ENCODE assay signal across 6 cellular contexts in genomic region chr1:120111771-120112170, GRCh38. TPM values are rescaled to one million over a fixed set of nuclear protein-coding genes. Genes with fewer than 3 reads are reported as not detected.
A peak's percentile ranks its signal among the peaks of the same experiment; 100 is the strongest.
DNase-seq lines count a peak whose midpoint lies in the region; ATAC-seq, FAIRE-seq and TF ChIP-seq lines count a peak whose summit lies in the region.
"Not testable (repeated sequence)": the region's sequence is repeated elsewhere in the genome, so short reads cannot be mapped to it uniquely, and the experiment has no call there.

No MANE protein-coding gene starts in this region.

- not testable (repeated sequence) for BruUV-seq in PC-9 (replicated peaks; lab: Mats Ljungman, UMichigan); K562 (replicated peaks; lab: Mats Ljungman, UMichigan); HepG2 (replicated peaks; lab: Mats Ljungman, UMichigan)

- peak overlapping the region; percentile 81 for H3K27ac ChIP-seq in PC-9
- H3K27ac ChIP-seq in RWPE2 (ENCODE audit: poor library complexity, severe bottlenecking); K562 (ENCODE audit: extremely low read depth, low read depth, low read length); HepG2 (ENCODE audit: extremely low read length, insufficient read depth, low read length): not testable (repeated sequence)

- not testable (repeated sequence) for H2AFZ ChIP-seq in PC-9; K562 (ENCODE audit: low read depth, low read length); HepG2 (ENCODE audit: low read length)

- TF ChIP-seq EP300 in K562 (IDR thresholded peaks at IDR 0.05; ENCODE audit: low read length); HepG2 (IDR thresholded peaks at IDR 0.05; ENCODE audit: low read depth in 2 of 2, low read length in 2 of 2); HepG2 (CRISPR knock-in tag; IDR thresholded peaks at IDR 0.05; ENCODE audit: borderline replicate concordance): not testable (repeated sequence)

- H3K4me1 ChIP-seq in PC-9 (replicated peaks; ENCODE audit: insufficient read depth) = peaks cover 28% of the 10 kb centered on the region
- H3K4me1 ChIP-seq in RWPE2 (ENCODE audit: insufficient read depth, poor library complexity, severe bottlenecking); K562 (replicated peaks in 1 of 2; ENCODE audit: control insufficient read depth in 2 of 2, insufficient read depth in 2 of 2, low read length in 2 of 2); HepG2 (ENCODE audit: insufficient read depth, low read length): not testable (repeated sequence)

- DNase-seq in GM12892 (ENCODE audit: insufficient read length); HTR-8/SVneo (ENCODE audit: insufficient read length, low spot score); PC-9; RWPE2 (ENCODE audit: low spot score); K562 (ENCODE audit: extremely low read depth in 1 of 4, low spot score in 3 of 4); HepG2 (ENCODE audit: low spot score): not testable (repeated sequence)

- intact Hi-C loops in PC-9 (cut with micrococcal nuclease; ENCODE audit: unreplicated experiment); K562 (cut with micrococcal nuclease); HepG2 (cut with micrococcal nuclease; ENCODE audit: unreplicated experiment): not testable (repeated sequence)

- POLR2A ChIA-PET in PC-9 (lab: Charles Lee; ENCODE audit: unreplicated experiment); K562 (lab: Yijun Ruan, JAX); HepG2 (lab: Yijun Ruan, JAX): not testable (repeated sequence)

- peak overlapping the region; percentile 67 for H3K4me2 ChIP-seq in PC-9
- not testable (repeated sequence) for H3K4me2 ChIP-seq in K562 (ENCODE audit: insufficient read depth, low read length); HepG2 (ENCODE audit: low read depth, low read length)

- ATAC-seq in RWPE2 (ENCODE audit: low read depth) (peak; percentile 89), K562 (peak; percentile 37; the same call in 1 of the 3 replicates), HepG2 (peak; percentile 93)

- not testable (repeated sequence) for H3K27me3 ChIP-seq in PC-9 (ENCODE audit: insufficient read depth, low read depth); RWPE2 (ENCODE audit: insufficient read depth, poor library complexity, severe bottlenecking); K562 (ENCODE audit: control insufficient read depth in 2 of 2, insufficient read depth in 2 of 2, low read length in 2 of 2); HepG2 (ENCODE audit: control insufficient read depth in 1 of 2, insufficient read depth in 2 of 2, low read length in 2 of 2)

- not testable (repeated sequence) for TF ChIP-seq CTCF in PC-9 (conservative IDR thresholded peaks at IDR 0.05); RWPE2 (IDR thresholded peaks at IDR 0.05; ENCODE audit: poor library complexity, severe bottlenecking); K562 (IDR thresholded peaks at IDR 0.05 in 2 of 3, conservative IDR thresholded peaks at IDR 0.05 in 1 of 3; ENCODE audit: insufficient read depth in 2 of 3, low read depth in 1 of 3, low read length in 3 of 3); HepG2 (CRISPR knock-in tag; IDR thresholded peaks at IDR 0.05)

- not testable (repeated sequence) for H3K79me2 ChIP-seq in PC-9 (ENCODE audit: low read depth); K562 (ENCODE audit: control insufficient read depth, insufficient read depth, low read length); HepG2 (ENCODE audit: insufficient read depth, low read length)

- H3K9me3 ChIP-seq in PC-9 (ENCODE audit: insufficient read depth, low read depth); RWPE2 (ENCODE audit: severe bottlenecking); K562 (replicated peaks; ENCODE audit: control insufficient read depth, insufficient read depth, low read depth, low read length); HepG2 (ENCODE audit: low read length): not testable (repeated sequence)

- TF ChIP-seq RAD21 in K562 (CRISPR knock-in tag; conservative IDR thresholded peaks at IDR 0.05 in 1 of 2, IDR thresholded peaks at IDR 0.05 in 1 of 2); HepG2 (CRISPR knock-in tag; IDR thresholded peaks at IDR 0.05): not testable (repeated sequence)

- in situ Hi-C loops in K562 (cut with MboI); HepG2 (cut with HindIII; ENCODE audit: extremely low pct_ligation_motif_present, low pct_unique_long_range_greater_than_20kb): not testable (repeated sequence)

- H3K9me1 ChIP-seq in K562 (ENCODE audit: control insufficient read depth, insufficient read depth, low read length) = not testable (repeated sequence)

- FAIRE-seq in GM12892 (lab: Jason Lieb, UNC) (peak; percentile 5), HTR-8/SVneo (lab: Jason Lieb, UNC) (peak; percentile 52), HepG2 (lab: Jason Lieb, UNC) (peak; percentile 77)
- not testable (repeated sequence) for FAIRE-seq in K562 (lab: Jason Lieb, UNC)

- not testable (repeated sequence) for H3K9ac ChIP-seq in K562 (ENCODE audit: insufficient read depth in 1 of 2, low read depth in 2 of 2, low read length in 2 of 2); HepG2 (ENCODE audit: insufficient read depth, low read depth, low read length)

- H3K36me3 ChIP-seq in PC-9 (ENCODE audit: low read depth); RWPE2 (ENCODE audit: low read depth); K562 (ENCODE audit: control insufficient read depth, insufficient read depth, low read length); HepG2 (replicated peaks in 1 of 2; ENCODE audit: control insufficient read depth in 1 of 2, insufficient read depth in 2 of 2, low read length in 2 of 2): not testable (repeated sequence)

- TF ChIP-seq POLR2A in GM12892 (IDR thresholded peaks at IDR 0.05; ENCODE audit: low read depth, low read length); K562 (conservative IDR thresholded peaks at IDR 0.05); HepG2 (IDR thresholded peaks at IDR 0.05; ENCODE audit: insufficient read depth in 1 of 2, low read depth in 2 of 2, low read length in 2 of 2): not testable (repeated sequence)

- not testable (repeated sequence) for H3F3A ChIP-seq in PC-9 (ENCODE audit: insufficient read depth, low read depth)

- CTCF ChIA-PET in PC-9 (lab: Charles Lee); K562 (lab: Yijun Ruan, JAX; ENCODE audit: low intra/inter-chr PET ratio); HepG2 (lab: Yijun Ruan, JAX; ENCODE audit: low intra/inter-chr PET ratio, low total read pairs): not testable (repeated sequence)

- H4K20me1 ChIP-seq in PC-9 (ENCODE audit: insufficient read depth); K562 (replicated peaks; ENCODE audit: control insufficient read depth, insufficient read depth, low read length); HepG2 (ENCODE audit: insufficient read depth, low read length): not testable (repeated sequence)

- WGBS in K562 (ENCODE audit: insufficient coverage, low coverage, missing lambda C conversion rate) = no CpG with 5 or more reads among the region's 3 CpGs
- no CpG with 5 or more reads among the region's 3 CpGs for WGBS in HepG2 (ENCODE audit: low lambda C conversion rate)

- H3K4me3 ChIP-seq in PC-9; RWPE2 (ENCODE audit: severe bottlenecking); K562; HepG2 (replicated peaks in 1 of 3; ENCODE audit: insufficient read depth in 1 of 3, low read depth in 2 of 3, low read length in 3 of 3): not testable (repeated sequence)

- not testable (repeated sequence) for H3K9me2 ChIP-seq in PC-9 (ENCODE audit: insufficient read depth)

RNA-seq across cellular contexts. Expression of gene NOTCH2, which starts 42.3 kb away (rescaled TPM):
- 7.8 TPM for polyA plus RNA-seq in GM12892 (2012; ENCODE audit: missing spikeins)
- total RNA-seq in PC-9 (2021) (106 and 120 TPM in 2 replicates), K562 (2014; rRNA removed) (0.50 and 0.98 TPM in 2 replicates), K562 (2014; rRNA removed; fragmentation: Illumina TruSeq; extraction: Trizol) (0.29 and 0.32 TPM in 2 replicates), K562 (2015; rRNA removed; fragmentation: Illumina TruSeq; extraction: Trizol) (0.25 and 0.26 TPM in 2 replicates), K562 (2021) (1.2 and 1.3 TPM in 2 replicates), HepG2 (2016; rRNA removed; fragmentation: Illumina TruSeq; extraction: Trizol) (6.2 and 11.4 TPM in 2 replicates)
- 3.3 and 6.7 TPM in 2 replicates for total RNA-seq in K562 (2011; cell fraction: chromatin; rRNA removed; ENCODE audit: low replicate concordance)
- total RNA-seq in K562 (2011; cell fraction: nucleolus; rRNA removed) = 1.3 and 4.2 TPM in 2 replicates
- total RNA-seq in K562 (2011; cell fraction: nucleoplasm; rRNA removed) = 4.0 and 5.6 TPM in 2 replicates
- polyA plus RNA-seq in K562 (2011; rRNA removed) (0.27 and 0.40 TPM in 2 replicates), K562 (2014; fragmentation: Illumina TruSeq; extraction: Trizol) (0.27 and 0.36 TPM in 2 replicates), K562 (2014; fragmentation: Nextera tagmentation; extraction: Ambion mirVana) (under 1 TPM in 1 of 2 experiments, not detected in 1; 0.04 TPM), K562 (2014; rRNA removed) (0.11 and 0.24 TPM in 2 replicates), HepG2 (2011; rRNA removed) (4.0 and 4.3 TPM in 2 replicates)
- polyA plus RNA-seq in K562 (2011; cell fraction: cytosol; rRNA removed) = 0.18 and 0.83 TPM in 2 replicates
- 0.69 and 2.0 TPM in 2 replicates for polyA plus RNA-seq in K562 (2011; cell fraction: nucleus; rRNA removed)
- 0.26 and 0.52 TPM in 2 replicates for polyA plus RNA-seq in K562 (2012)
- 1.5 and 4.2 TPM in 2 replicates for polyA minus RNA-seq in K562 (2011; rRNA and poly(A)+ RNA removed)
- 0.36 and 2.0 TPM in 2 replicates for polyA minus RNA-seq in K562 (2011; cell fraction: cytosol; rRNA and poly(A)+ RNA removed)
- 1.7 and 2.0 TPM in 2 replicates for polyA minus RNA-seq in K562 (2011; cell fraction: nucleus; rRNA and poly(A)+ RNA removed)
- total RNA-seq in HepG2 (2016; cell fraction: cytosol; rRNA removed; fragmentation: Illumina TruSeq; extraction: Trizol; ENCODE audit: low read depth) = 1.3 and 1.4 TPM in 2 replicates
- total RNA-seq in HepG2 (2016; cell fraction: insoluble cytoplasmic fraction; rRNA removed; fragmentation: Illumina TruSeq; extraction: Trizol) = 6.0 and 11.7 TPM in 2 replicates
- 2.4 and 2.7 TPM in 2 replicates for total RNA-seq in HepG2 (2016; cell fraction: membrane; rRNA removed; fragmentation: Illumina TruSeq; extraction: Trizol)
- 23.4 and 25.9 TPM in 2 replicates for total RNA-seq in HepG2 (2016; cell fraction: nucleus; rRNA removed; fragmentation: Illumina TruSeq; extraction: Trizol)
- polyA plus RNA-seq in HepG2 (2011; cell fraction: cytosol; rRNA removed) = 3.3 and 4.3 TPM in 2 replicates
- polyA plus RNA-seq in HepG2 (2011; cell fraction: nucleus; rRNA removed) = 7.4 and 8.6 TPM in 2 replicates
- 7.4 and 8.2 TPM in 2 replicates for polyA plus RNA-seq in HepG2 (2012)
- 0.29 and 0.33 TPM in 2 replicates for polyA plus RNA-seq in HepG2 (2016; cell fraction: cytosol; fragmentation: Illumina TruSeq; extraction: Trizol; ENCODE audit: low read depth)
- 2.3 and 2.4 TPM in 2 replicates for polyA plus RNA-seq in HepG2 (2016; cell fraction: insoluble cytoplasmic fraction; fragmentation: Illumina TruSeq; extraction: Trizol; ENCODE audit: low read depth)
- polyA plus RNA-seq in HepG2 (2016; cell fraction: membrane; fragmentation: Illumina TruSeq; extraction: Trizol; ENCODE audit: low read depth) = 0.41 and 0.55 TPM in 2 replicates
- 10.2 and 10.5 TPM in 2 replicates for polyA plus RNA-seq in HepG2 (2016; cell fraction: nucleus; fragmentation: Illumina TruSeq; extraction: Trizol; ENCODE audit: insufficient read depth, low read depth)
- polyA minus RNA-seq in HepG2 (2011; rRNA and poly(A)+ RNA removed; ENCODE audit: low replicate concordance) = 49.6 and 185 TPM in 2 replicates
- polyA minus RNA-seq in HepG2 (2011; cell fraction: cytosol; rRNA and poly(A)+ RNA removed) = 11.3 and 17.0 TPM in 2 replicates
- polyA minus RNA-seq in HepG2 (2011; cell fraction: nucleus; rRNA and poly(A)+ RNA removed) = 26.5 and 34.7 TPM in 2 replicates

Comparison
In these comparisons a context has a peak if more than half of its experiments do, and no peak if none do; other contexts are left out.
1. ATAC-seq: peak in every context shown above with its lines; median percentile 93 in HepG2; 89 in RWPE2; 37 in K562.